1 cellular context compared by ENCODE assay signal in genomic region chr16:1420540-1421205, GRCh38.
A peak's percentile ranks its signal among the peaks of the same experiment; 100 is the strongest.
TF ChIP-seq lines count a peak whose summit lies in the region.

UQCC4 (minus strand) TSS chr16:1420747; CDS start chr16:1420723, 24 bp downstream.

TF ChIP-seq in HEK293, 187 proteins besides CTCF, POLR2A, EP300 and RAD21 (continued from another document and continues in another):
- TF ChIP-seq INSM2 (tag by site-specific recombination; IDR thresholded peaks at IDR 0.05), result 0 out of 2 replicates have a peak, but pooled peaks have one; percentile 30
- TF ChIP-seq KLF1 (tag by site-specific recombination; IDR thresholded peaks at IDR 0.05), result peak; percentile 68
- TF ChIP-seq SP7 (tag by site-specific recombination; IDR thresholded peaks at IDR 0.05), result peak; percentile 53
- no peak for TF ChIP-seq ZNF37A (tag by site-specific recombination; IDR thresholded peaks at IDR 0.05)
- TF ChIP-seq SP2 (tag by site-specific recombination; IDR thresholded peaks at IDR 0.05), result peak; percentile 98
- peak; percentile 93 for TF ChIP-seq ZBTB17 (tag by site-specific recombination; IDR thresholded peaks at IDR 0.05)
- TF ChIP-seq ZSCAN23 (tag by site-specific recombination; IDR thresholded peaks at IDR 0.05), result no peak
- TF ChIP-seq, protein P1, sequence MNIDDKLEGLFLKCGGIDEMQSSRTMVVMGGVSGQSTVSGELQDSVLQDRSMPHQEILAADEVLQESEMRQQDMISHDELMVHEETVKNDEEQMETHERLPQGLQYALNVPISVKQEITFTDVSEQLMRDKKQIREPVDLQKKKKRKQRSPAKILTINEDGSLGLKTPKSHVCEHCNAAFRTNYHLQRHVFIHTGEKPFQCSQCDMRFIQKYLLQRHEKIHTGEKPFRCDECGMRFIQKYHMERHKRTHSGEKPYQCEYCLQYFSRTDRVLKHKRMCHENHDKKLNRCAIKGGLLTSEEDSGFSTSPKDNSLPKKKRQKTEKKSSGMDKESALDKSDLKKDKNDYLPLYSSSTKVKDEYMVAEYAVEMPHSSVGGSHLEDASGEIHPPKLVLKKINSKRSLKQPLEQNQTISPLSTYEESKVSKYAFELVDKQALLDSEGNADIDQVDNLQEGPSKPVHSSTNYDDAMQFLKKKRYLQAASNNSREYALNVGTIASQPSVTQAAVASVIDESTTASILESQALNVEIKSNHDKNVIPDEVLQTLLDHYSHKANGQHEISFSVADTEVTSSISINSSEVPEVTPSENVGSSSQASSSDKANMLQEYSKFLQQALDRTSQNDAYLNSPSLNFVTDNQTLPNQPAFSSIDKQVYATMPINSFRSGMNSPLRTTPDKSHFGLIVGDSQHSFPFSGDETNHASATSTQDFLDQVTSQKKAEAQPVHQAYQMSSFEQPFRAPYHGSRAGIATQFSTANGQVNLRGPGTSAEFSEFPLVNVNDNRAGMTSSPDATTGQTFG (tag by site-specific recombination; IDR thresholded peaks at IDR 0.05; ENCODE audit: borderline replicate concordance), result no peak
- peak; percentile 25; the same call in 1 of the 2 replicates for TF ChIP-seq ZBTB44 (tag by site-specific recombination; IDR thresholded peaks at IDR 0.05)
- peak; percentile 52 for TF ChIP-seq ZNF394 (tag by site-specific recombination; IDR thresholded peaks at IDR 0.05; ENCODE audit: borderline replicate concordance)
- TF ChIP-seq, protein P2, sequence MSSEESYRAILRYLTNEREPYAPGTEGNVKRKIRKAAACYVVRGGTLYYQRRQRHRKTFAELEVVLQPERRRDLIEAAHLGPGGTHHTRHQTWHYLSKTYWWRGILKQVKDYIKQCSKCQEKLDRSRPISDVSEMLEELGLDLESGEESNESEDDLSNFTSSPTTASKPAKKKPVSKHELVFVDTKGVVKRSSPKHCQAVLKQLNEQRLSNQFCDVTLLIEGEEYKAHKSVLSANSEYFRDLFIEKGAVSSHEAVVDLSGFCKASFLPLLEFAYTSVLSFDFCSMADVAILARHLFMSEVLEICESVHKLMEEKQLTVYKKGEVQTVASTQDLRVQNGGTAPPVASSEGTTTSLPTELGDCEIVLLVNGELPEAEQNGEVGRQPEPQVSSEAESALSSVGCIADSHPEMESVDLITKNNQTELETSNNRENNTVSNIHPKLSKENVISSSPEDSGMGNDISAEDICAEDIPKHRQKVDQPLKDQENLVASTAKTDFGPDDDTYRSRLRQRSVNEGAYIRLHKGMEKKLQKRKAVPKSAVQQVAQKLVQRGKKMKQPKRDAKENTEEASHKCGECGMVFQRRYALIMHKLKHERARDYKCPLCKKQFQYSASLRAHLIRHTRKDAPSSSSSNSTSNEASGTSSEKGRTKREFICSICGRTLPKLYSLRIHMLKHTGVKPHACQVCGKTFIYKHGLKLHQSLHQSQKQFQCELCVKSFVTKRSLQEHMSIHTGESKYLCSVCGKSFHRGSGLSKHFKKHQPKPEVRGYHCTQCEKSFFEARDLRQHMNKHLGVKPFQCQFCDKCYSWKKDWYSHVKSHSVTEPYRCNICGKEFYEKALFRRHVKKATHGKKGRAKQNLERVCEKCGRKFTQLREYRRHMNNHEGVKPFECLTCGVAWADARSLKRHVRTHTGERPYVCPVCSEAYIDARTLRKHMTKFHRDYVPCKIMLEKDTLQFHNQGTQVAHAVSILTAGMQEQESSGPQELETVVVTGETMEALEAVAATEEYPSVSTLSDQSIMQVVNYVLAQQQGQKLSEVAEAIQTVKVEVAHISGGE (tag by site-specific recombination; conservative IDR thresholded peaks at IDR 0.05; ENCODE audit: low read depth), result peak; percentile 98
- no peak for TF ChIP-seq ZNF521 (tag by site-specific recombination; IDR thresholded peaks at IDR 0.05)
- TF ChIP-seq ZNF610 (tag by site-specific recombination; IDR thresholded peaks at IDR 0.05; ENCODE audit: borderline replicate concordance), result peak; percentile 80
- TF ChIP-seq ZNF2 (tag by site-specific recombination; IDR thresholded peaks at IDR 0.05), result peak; percentile 28; the same call in 1 of the 2 replicates
- TF ChIP-seq GLI2 (tag by site-specific recombination; IDR thresholded peaks at IDR 0.05; ENCODE audit: borderline replicate concordance, low read depth), result no peak
- TF ChIP-seq ZNF692 (tag by site-specific recombination; IDR thresholded peaks at IDR 0.05), result peak; percentile 82
- TF ChIP-seq ZNF354C (tag by site-specific recombination; IDR thresholded peaks at IDR 0.05; ENCODE audit: borderline replicate concordance, low read depth), result no peak
- no peak for TF ChIP-seq ZNF223 (tag by site-specific recombination; IDR thresholded peaks at IDR 0.05)
- peak; percentile 86 for TF ChIP-seq YY1 (tag by site-specific recombination; IDR thresholded peaks at IDR 0.05)
- TF ChIP-seq, protein P3, sequence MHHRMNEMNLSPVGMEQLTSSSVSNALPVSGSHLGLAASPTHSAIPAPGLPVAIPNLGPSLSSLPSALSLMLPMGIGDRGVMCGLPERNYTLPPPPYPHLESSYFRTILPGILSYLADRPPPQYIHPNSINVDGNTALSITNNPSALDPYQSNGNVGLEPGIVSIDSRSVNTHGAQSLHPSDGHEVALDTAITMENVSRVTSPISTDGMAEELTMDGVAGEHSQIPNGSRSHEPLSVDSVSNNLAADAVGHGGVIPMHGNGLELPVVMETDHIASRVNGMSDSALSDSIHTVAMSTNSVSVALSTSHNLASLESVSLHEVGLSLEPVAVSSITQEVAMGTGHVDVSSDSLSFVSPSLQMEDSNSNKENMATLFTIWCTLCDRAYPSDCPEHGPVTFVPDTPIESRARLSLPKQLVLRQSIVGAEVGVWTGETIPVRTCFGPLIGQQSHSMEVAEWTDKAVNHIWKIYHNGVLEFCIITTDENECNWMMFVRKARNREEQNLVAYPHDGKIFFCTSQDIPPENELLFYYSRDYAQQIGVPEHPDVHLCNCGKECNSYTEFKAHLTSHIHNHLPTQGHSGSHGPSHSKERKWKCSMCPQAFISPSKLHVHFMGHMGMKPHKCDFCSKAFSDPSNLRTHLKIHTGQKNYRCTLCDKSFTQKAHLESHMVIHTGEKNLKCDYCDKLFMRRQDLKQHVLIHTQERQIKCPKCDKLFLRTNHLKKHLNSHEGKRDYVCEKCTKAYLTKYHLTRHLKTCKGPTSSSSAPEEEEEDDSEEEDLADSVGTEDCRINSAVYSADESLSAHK (tag by site-specific recombination; IDR thresholded peaks at IDR 0.05), result peak; percentile 5; the same call in 1 of the 2 replicates
- TF ChIP-seq ZNF140 (tag by site-specific recombination; IDR thresholded peaks at IDR 0.05), result no peak
- peak; percentile 51 for TF ChIP-seq OSR2 (tag by site-specific recombination; IDR thresholded peaks at IDR 0.05)
- TF ChIP-seq, protein P4, sequence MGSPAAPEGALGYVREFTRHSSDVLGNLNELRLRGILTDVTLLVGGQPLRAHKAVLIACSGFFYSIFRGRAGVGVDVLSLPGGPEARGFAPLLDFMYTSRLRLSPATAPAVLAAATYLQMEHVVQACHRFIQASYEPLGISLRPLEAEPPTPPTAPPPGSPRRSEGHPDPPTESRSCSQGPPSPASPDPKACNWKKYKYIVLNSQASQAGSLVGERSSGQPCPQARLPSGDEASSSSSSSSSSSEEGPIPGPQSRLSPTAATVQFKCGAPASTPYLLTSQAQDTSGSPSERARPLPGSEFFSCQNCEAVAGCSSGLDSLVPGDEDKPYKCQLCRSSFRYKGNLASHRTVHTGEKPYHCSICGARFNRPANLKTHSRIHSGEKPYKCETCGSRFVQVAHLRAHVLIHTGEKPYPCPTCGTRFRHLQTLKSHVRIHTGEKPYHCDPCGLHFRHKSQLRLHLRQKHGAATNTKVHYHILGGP (tag by site-specific recombination; IDR thresholded peaks at IDR 0.05), result peak; percentile 69; the same call in 1 of the 2 replicates
- TF ChIP-seq ZFHX2 (tag by site-specific recombination; conservative IDR thresholded peaks at IDR 0.05), result peak; percentile 79
- 0 out of 2 replicates have a peak, but pooled peaks have one; percentile 21 for TF ChIP-seq ZNF623 (tag by site-specific recombination; IDR thresholded peaks at IDR 0.05)
- no peak for TF ChIP-seq ZNF121 (tag by site-specific recombination; IDR thresholded peaks at IDR 0.05)
- no peak for TF ChIP-seq ZNF596 (tag by site-specific recombination; IDR thresholded peaks at IDR 0.05)
- TF ChIP-seq, protein P5, sequence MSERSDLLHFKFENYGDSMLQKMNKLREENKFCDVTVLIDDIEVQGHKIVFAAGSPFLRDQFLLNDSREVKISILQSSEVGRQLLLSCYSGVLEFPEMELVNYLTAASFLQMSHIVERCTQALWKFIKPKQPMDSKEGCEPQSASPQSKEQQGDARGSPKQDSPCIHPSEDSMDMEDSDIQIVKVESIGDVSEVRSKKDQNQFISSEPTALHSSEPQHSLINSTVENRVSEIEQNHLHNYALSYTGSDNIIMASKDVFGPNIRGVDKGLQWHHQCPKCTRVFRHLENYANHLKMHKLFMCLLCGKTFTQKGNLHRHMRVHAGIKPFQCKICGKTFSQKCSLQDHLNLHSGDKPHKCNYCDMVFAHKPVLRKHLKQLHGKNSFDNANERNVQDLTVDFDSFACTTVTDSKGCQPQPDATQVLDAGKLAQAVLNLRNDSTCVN (tag by site-specific recombination; optimal IDR thresholded peaks at IDR 0.05), result peak; percentile 41
- TF ChIP-seq ZNF423 (tag by site-specific recombination; IDR thresholded peaks at IDR 0.05), result no peak
- TF ChIP-seq, protein P6, sequence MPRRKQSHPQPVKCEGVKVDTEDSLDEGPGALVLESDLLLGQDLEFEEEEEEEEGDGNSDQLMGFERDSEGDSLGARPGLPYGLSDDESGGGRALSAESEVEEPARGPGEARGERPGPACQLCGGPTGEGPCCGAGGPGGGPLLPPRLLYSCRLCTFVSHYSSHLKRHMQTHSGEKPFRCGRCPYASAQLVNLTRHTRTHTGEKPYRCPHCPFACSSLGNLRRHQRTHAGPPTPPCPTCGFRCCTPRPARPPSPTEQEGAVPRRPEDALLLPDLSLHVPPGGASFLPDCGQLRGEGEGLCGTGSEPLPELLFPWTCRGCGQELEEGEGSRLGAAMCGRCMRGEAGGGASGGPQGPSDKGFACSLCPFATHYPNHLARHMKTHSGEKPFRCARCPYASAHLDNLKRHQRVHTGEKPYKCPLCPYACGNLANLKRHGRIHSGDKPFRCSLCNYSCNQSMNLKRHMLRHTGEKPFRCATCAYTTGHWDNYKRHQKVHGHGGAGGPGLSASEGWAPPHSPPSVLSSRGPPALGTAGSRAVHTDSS (tag by site-specific recombination; IDR thresholded peaks at IDR 0.05), result no peak
- peak; percentile 34; the same call in 1 of the 2 replicates for TF ChIP-seq KLF9 (tag by site-specific recombination; IDR thresholded peaks at IDR 0.05; ENCODE audit: low read depth)
- TF ChIP-seq ZNF302 (tag by site-specific recombination; IDR thresholded peaks at IDR 0.05; ENCODE audit: low read depth), result no peak
- peak; percentile 6; the same call in 1 of the 2 replicates for TF ChIP-seq ZNF146 (tag by site-specific recombination; IDR thresholded peaks at IDR 0.05)
- TF ChIP-seq EGR2 (tag by site-specific recombination; IDR thresholded peaks at IDR 0.05; ENCODE audit: low read depth), result peak; percentile 67
- TF ChIP-seq ZBTB48 (tag by site-specific recombination; IDR thresholded peaks at IDR 0.05), result peak; percentile 88; the same call in 1 of the 2 replicates
- TF ChIP-seq ZBTB1 (tag by site-specific recombination; IDR thresholded peaks at IDR 0.05), result no peak
- TF ChIP-seq ZNF530 (tag by site-specific recombination; IDR thresholded peaks at IDR 0.05; ENCODE audit: low read depth), result no peak
- TF ChIP-seq ZXDB (tag by site-specific recombination; IDR thresholded peaks at IDR 0.05), result peak; percentile 95
- TF ChIP-seq PRDM6 (tag by site-specific recombination; IDR thresholded peaks at IDR 0.05), result no peak
- TF ChIP-seq TCF7L2 (IDR thresholded peaks at IDR 0.05; ENCODE audit: borderline replicate concordance, low read depth, low read length), result no peak
